8 cellular contexts compared by ENCODE assay signal in genomic region chr21:29064850-29065481, GRCh38. TPM values are rescaled to one million over a fixed set of nuclear protein-coding genes. Genes with fewer than 3 reads are reported as not detected.
A peak's percentile ranks its signal among the peaks of the same experiment; 100 is the strongest.
DNase-seq lines count a peak whose midpoint lies in the region; ATAC-seq and TF ChIP-seq lines count a peak whose summit lies in the region.

No MANE protein-coding gene starts in this region.

- peak; percentile 47 for DNase-seq in GM13976 (ENCODE audit: low spot score)
- DNase-seq in SKM-1 treated with dmso at 0.1 percent for 144 hours (lab: John Stamatoyannopoulos, UW; ENCODE audit: unreplicated experiment), result peak; percentile 69
- DNase-seq in SHP77 treated with DMSO at 0.1 percent for 48 hours (lab: John Stamatoyannopoulos, UW), result no peak
- DNase-seq in sciatic nerve (ENCODE audit: low spot score), result no peak
- no peak for DNase-seq in central memory CD4-positive, alpha-beta T cell
- no peak for DNase-seq in cortex of kidney (lab: John Stamatoyannopoulos, UW)

- in situ Hi-C loops in GM13976 (cut with MboI; ENCODE audit: low sequenced_read_pairs, unreplicated experiment), result no loop called here

- intact Hi-C loops in sciatic nerve (cut with DNase I), result no loop called here

- TF ChIP-seq CTCF in GM13976 (IDR thresholded peaks at IDR 0.05; ENCODE audit: borderline replicate concordance, control extremely low read depth, extremely low read depth, insufficient read depth, missing control alignments), result no peak

- ATAC-seq in GM19468 (IDR thresholded peaks at IDR 0.05; ENCODE audit: extremely low read depth, unreplicated experiment) (peak; percentile 97), HG03097 (IDR thresholded peaks at IDR 0.05; ENCODE audit: low FRiP score, unreplicated experiment) (peak; percentile 84), sciatic nerve (no peak)

RNA-seq across cellular contexts. Expression of gene CCT8, which starts 8.5 kb away (rescaled TPM):
- total RNA-seq in sciatic nerve, result 73.8 TPM

RNA-seq across cellular contexts. Expression of gene USP16, which starts 40.5 kb away (rescaled TPM):
- 53.7 TPM for total RNA-seq in sciatic nerve

RNA-seq across cellular contexts. Expression of gene RWDD2B, which starts 45.8 kb away (rescaled TPM):
- 8.5 TPM for total RNA-seq in sciatic nerve

Comparison
In these comparisons a context has a peak if more than half of its experiments do, and no peak if none do; other contexts are left out.
1. DNase-seq: peak in GM13976 (single experiment) and SKM-1 treated with dmso at 0.1 percent for 144 hours (single experiment); none in SHP77 treated with DMSO at 0.1 percent for 48 hours (single experiment), sciatic nerve (single experiment), central memory CD4-positive, alpha-beta T cell (single experiment) and cortex of kidney (single experiment).